In genomic region chr16:67326472-67327309, GRCh38 we compare ENCODE assay signal across 1 cellular context.
A peak's percentile ranks its signal among the peaks of the same experiment; 100 is the strongest.
TF ChIP-seq lines count a peak whose summit lies in the region.

Gene KCTD19 (minus strand): TSS chr16:67326741. CDS start chr16:67326707, 34 bp downstream.
A gene with protein sequence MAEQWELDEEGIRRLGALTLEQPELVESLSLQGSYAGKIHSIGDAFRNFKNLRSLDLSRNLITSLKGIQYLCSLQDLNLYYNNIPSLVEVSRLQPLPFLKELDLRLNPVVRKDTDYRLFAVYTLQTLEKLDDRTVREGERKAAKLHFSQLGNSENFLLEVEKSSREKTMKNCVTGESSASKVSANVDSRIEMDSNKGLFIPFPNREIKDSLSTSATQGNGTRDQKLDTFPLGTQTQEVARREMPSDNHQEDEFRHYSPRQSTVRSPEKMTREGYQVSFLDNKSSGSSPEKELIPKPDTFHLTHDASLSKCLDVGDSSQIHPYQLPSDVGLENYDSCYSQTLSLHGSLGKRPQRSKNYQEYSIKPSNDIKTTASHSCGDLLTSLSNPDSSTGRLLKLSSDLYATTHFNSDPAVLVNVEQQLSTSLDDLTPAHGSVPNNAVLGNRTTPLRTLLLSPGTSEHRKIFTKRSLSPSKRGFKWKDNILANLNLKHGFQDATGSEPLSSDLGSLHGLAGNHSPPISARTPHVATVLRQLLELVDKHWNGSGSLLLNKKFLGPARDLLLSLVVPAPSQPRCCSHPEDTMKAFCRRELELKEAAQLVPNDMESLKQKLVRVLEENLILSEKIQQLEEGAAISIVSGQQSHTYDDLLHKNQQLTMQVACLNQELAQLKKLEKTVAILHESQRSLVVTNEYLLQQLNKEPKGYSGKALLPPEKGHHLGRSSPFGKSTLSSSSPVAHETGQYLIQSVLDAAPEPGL (plus strand): TSS chr16:67326815. CDS start chr16:67326863, 48 bp downstream.

TF ChIP-seq in K562, 482 proteins besides CTCF, POLR2A, EP300 and RAD21 (continued from another document and continues in another):
- TF ChIP-seq, protein P1, sequence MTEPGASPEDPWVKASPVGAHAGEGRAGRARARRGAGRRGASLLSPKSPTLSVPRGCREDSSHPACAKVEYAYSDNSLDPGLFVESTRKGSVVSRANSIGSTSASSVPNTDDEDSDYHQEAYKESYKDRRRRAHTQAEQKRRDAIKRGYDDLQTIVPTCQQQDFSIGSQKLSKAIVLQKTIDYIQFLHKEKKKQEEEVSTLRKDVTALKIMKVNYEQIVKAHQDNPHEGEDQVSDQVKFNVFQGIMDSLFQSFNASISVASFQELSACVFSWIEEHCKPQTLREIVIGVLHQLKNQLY (CRISPR knock-in tag; conservative IDR thresholded peaks at IDR 0.05), result no peak
- TF ChIP-seq SETDB1 (IDR thresholded peaks at IDR 0.05; ENCODE audit: low read length), result no peak
- no peak for TF ChIP-seq ETV6 (IDR thresholded peaks at IDR 0.05; ENCODE audit: borderline replicate concordance in 1 of 2, low read depth in 2 of 2, low read length in 1 of 2)
- no peak for TF ChIP-seq ETV6 (CRISPR knock-in tag; IDR thresholded peaks at IDR 0.05; ENCODE audit: borderline replicate concordance)
- TF ChIP-seq RBM25 (IDR thresholded peaks at IDR 0.05; ENCODE audit: low read depth, low read length, severe bottlenecking), result no peak
- no peak for TF ChIP-seq ZC3H4 (CRISPR knock-in tag; IDR thresholded peaks at IDR 0.05; ENCODE audit: borderline replicate concordance)
- no peak for TF ChIP-seq ZKSCAN8 (CRISPR knock-in tag; IDR thresholded peaks at IDR 0.05)
- no peak for TF ChIP-seq GATAD2A (IDR thresholded peaks at IDR 0.05)
- no peak for TF ChIP-seq POLR2AphosphoS2 (IDR thresholded peaks at IDR 0.05; ENCODE audit: low read length)
- TF ChIP-seq ZNF239 (CRISPR knock-in tag; IDR thresholded peaks at IDR 0.05), result no peak
- TF ChIP-seq STAG1 (CRISPR knock-in tag; IDR thresholded peaks at IDR 0.05; ENCODE audit: borderline replicate concordance), result no peak
- TF ChIP-seq MAFG (tag; conservative IDR thresholded peaks at IDR 0.05), result no peak
- no peak for TF ChIP-seq HNRNPK (IDR thresholded peaks at IDR 0.05; ENCODE audit: low read depth, low read length, poor library complexity, severe bottlenecking)
- no peak for TF ChIP-seq LEF1 (IDR thresholded peaks at IDR 0.05)
- TF ChIP-seq ZNF436 (CRISPR knock-in tag; IDR thresholded peaks at IDR 0.05), result no peak
- TF ChIP-seq SNIP1 (IDR thresholded peaks at IDR 0.05; ENCODE audit: low read depth), result no peak
- TF ChIP-seq ELF4 (CRISPR knock-in tag; IDR thresholded peaks at IDR 0.05), result peak; percentile 71; the same call in 1 of the 2 replicates
- TF ChIP-seq NFYB (IDR thresholded peaks at IDR 0.05; ENCODE audit: extremely low read depth, insufficient read length), result no peak
- no peak for TF ChIP-seq NFIX (CRISPR knock-in tag; IDR thresholded peaks at IDR 0.05; ENCODE audit: low read depth)
- TF ChIP-seq MCM5 (IDR thresholded peaks at IDR 0.05; ENCODE audit: low read depth), result no peak
- TF ChIP-seq CCNT2 (IDR thresholded peaks at IDR 0.05; ENCODE audit: borderline replicate concordance, extremely low read depth, insufficient read length, low read depth, low read length), result no peak
- TF ChIP-seq COPS2 (conservative IDR thresholded peaks at IDR 0.05), result no peak
- TF ChIP-seq, protein P2, sequence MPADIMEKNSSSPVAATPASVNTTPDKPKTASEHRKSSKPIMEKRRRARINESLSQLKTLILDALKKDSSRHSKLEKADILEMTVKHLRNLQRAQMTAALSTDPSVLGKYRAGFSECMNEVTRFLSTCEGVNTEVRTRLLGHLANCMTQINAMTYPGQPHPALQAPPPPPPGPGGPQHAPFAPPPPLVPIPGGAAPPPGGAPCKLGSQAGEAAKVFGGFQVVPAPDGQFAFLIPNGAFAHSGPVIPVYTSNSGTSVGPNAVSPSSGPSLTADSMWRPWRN (IDR thresholded peaks at IDR 0.05; ENCODE audit: low read depth), result no peak
- no peak for TF ChIP-seq HNRNPH1 (optimal IDR thresholded peaks at IDR 0.05; ENCODE audit: low read depth, low read length)
- TF ChIP-seq TFAM (CRISPR knock-in tag; conservative IDR thresholded peaks at IDR 0.05), result no peak
- no peak for TF ChIP-seq HEY1 (CRISPR knock-in tag; IDR thresholded peaks at IDR 0.05; ENCODE audit: borderline replicate concordance)
- TF ChIP-seq, protein P3, sequence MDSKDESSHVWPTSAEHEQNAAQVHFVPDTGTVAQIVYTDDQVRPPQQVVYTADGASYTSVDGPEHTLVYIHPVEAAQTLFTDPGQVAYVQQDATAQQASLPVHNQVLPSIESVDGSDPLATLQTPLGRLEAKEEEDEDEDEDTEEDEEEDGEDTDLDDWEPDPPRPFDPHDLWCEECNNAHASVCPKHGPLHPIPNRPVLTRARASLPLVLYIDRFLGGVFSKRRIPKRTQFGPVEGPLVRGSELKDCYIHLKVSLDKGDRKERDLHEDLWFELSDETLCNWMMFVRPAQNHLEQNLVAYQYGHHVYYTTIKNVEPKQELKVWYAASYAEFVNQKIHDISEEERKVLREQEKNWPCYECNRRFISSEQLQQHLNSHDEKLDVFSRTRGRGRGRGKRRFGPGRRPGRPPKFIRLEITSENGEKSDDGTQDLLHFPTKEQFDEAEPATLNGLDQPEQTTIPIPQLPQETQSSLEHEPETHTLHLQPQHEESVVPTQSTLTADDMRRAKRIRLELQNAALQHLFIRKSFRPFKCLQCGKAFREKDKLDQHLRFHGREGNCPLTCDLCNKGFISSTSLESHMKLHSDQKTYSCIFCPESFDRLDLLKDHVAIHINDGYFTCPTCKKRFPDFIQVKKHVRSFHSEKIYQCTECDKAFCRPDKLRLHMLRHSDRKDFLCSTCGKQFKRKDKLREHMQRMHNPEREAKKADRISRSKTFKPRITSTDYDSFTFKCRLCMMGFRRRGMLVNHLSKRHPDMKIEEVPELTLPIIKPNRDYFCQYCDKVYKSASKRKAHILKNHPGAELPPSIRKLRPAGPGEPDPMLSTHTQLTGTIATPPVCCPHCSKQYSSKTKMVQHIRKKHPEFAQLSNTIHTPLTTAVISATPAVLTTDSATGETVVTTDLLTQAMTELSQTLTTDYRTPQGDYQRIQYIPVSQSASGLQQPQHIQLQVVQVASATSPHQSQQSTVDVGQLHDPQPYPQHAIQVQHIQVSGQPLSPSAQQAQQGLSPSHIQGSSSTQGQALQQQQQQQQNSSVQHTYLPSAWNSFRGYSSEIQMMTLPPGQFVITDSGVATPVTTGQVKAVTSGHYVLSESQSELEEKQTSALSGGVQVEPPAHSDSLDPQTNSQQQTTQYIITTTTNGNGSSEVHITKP (IDR thresholded peaks at IDR 0.05; ENCODE audit: partially characterized antibody), result no peak
- TF ChIP-seq, protein P4, sequence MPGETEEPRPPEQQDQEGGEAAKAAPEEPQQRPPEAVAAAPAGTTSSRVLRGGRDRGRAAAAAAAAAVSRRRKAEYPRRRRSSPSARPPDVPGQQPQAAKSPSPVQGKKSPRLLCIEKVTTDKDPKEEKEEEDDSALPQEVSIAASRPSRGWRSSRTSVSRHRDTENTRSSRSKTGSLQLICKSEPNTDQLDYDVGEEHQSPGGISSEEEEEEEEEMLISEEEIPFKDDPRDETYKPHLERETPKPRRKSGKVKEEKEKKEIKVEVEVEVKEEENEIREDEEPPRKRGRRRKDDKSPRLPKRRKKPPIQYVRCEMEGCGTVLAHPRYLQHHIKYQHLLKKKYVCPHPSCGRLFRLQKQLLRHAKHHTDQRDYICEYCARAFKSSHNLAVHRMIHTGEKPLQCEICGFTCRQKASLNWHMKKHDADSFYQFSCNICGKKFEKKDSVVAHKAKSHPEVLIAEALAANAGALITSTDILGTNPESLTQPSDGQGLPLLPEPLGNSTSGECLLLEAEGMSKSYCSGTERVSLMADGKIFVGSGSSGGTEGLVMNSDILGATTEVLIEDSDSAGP (CRISPR knock-in tag; IDR thresholded peaks at IDR 0.05), result no peak
- TF ChIP-seq FOS (IDR thresholded peaks at IDR 0.05; ENCODE audit: extremely low read depth, insufficient read length), result no peak
- TF ChIP-seq CBFB (CRISPR knock-in tag; IDR thresholded peaks at IDR 0.05), result no peak
- no peak for TF ChIP-seq ZFP1 (CRISPR knock-in tag; IDR thresholded peaks at IDR 0.05)
- TF ChIP-seq XRCC4 (IDR thresholded peaks at IDR 0.05; ENCODE audit: extremely low read depth, insufficient read depth, insufficient read length), result no peak
- TF ChIP-seq SRSF3 (IDR thresholded peaks at IDR 0.05; ENCODE audit: insufficient read depth, low read length), result no peak
- TF ChIP-seq, protein P5, sequence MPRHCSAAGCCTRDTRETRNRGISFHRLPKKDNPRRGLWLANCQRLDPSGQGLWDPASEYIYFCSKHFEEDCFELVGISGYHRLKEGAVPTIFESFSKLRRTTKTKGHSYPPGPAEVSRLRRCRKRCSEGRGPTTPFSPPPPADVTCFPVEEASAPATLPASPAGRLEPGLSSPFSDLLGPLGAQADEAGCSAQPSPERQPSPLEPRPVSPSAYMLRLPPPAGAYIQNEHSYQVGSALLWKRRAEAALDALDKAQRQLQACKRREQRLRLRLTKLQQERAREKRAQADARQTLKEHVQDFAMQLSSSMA (CRISPR knock-in tag; IDR thresholded peaks at IDR 0.05), result no peak
- no peak for TF ChIP-seq SAFB (IDR thresholded peaks at IDR 0.05; ENCODE audit: borderline replicate concordance, low read depth, low read length)
- no peak for TF ChIP-seq ATF4 (CRISPR knock-in tag; IDR thresholded peaks at IDR 0.05)
- no peak for TF ChIP-seq PRPF4 (IDR thresholded peaks at IDR 0.05; ENCODE audit: insufficient read depth, low read depth, low read length, poor library complexity, severe bottlenecking)
- no peak for TF ChIP-seq HOXB6 (CRISPR knock-in tag; IDR thresholded peaks at IDR 0.05; ENCODE audit: borderline replicate concordance)
- TF ChIP-seq HDAC1 (IDR thresholded peaks at IDR 0.05), result peak in 1 of 2 experiments; percentile 48; a peak in 1 of 4 replicates
- TF ChIP-seq RBM34 (IDR thresholded peaks at IDR 0.05; ENCODE audit: borderline replicate concordance, insufficient read depth, low read length), result no peak
- TF ChIP-seq HDAC3 (IDR thresholded peaks at IDR 0.05; ENCODE audit: borderline replicate concordance, partially characterized antibody), result no peak
- TF ChIP-seq NONO (IDR thresholded peaks at IDR 0.05; ENCODE audit: low read depth in 2 of 2, low read length in 1 of 2), result 0 out of 4 replicates have a peak, but pooled peaks of 1 of the 2 experiments have one; percentile 38
- no peak for TF ChIP-seq FIP1L1 (IDR thresholded peaks at IDR 0.05; ENCODE audit: low read depth, low read length, poor library complexity, severe bottlenecking)
- TF ChIP-seq FOSL1 (tag; conservative IDR thresholded peaks at IDR 0.05), result no peak
- TF ChIP-seq, protein P6, sequence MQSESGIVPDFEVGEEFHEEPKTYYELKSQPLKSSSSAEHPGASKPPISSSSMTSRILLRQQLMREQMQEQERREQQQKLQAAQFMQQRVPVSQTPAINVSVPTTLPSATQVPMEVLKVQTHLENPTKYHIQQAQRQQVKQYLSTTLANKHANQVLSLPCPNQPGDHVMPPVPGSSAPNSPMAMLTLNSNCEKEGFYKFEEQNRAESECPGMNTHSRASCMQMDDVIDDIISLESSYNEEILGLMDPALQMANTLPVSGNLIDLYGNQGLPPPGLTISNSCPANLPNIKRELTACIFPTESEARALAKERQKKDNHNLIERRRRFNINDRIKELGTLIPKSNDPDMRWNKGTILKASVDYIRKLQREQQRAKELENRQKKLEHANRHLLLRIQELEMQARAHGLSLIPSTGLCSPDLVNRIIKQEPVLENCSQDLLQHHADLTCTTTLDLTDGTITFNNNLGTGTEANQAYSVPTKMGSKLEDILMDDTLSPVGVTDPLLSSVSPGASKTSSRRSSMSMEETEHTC (IDR thresholded peaks at IDR 0.05), result no peak
- no peak for TF ChIP-seq DDX20 (tag; IDR thresholded peaks at IDR 0.05; ENCODE audit: low read depth)
- TF ChIP-seq FOXK2 (conservative IDR thresholded peaks at IDR 0.05 in 1 of 2, IDR thresholded peaks at IDR 0.05 in 1 of 2; ENCODE audit: low read depth in 2 of 2), result no peak
- no peak for TF ChIP-seq ETV1 (tag; conservative IDR thresholded peaks at IDR 0.05; ENCODE audit: low read depth)
- peak; percentile 51; the same call in 1 of the 2 replicates for TF ChIP-seq PHF8 (IDR thresholded peaks at IDR 0.05; ENCODE audit: borderline replicate concordance, low read length)
- no peak for TF ChIP-seq ZC3H8 (IDR thresholded peaks at IDR 0.05)
- TF ChIP-seq PYGO2 (tag; IDR thresholded peaks at IDR 0.05), result no peak
- TF ChIP-seq, protein P7, sequence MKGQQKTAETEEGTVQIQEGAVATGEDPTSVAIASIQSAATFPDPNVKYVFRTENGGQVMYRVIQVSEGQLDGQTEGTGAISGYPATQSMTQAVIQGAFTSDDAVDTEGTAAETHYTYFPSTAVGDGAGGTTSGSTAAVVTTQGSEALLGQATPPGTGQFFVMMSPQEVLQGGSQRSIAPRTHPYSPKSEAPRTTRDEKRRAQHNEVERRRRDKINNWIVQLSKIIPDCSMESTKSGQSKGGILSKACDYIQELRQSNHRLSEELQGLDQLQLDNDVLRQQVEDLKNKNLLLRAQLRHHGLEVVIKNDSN (CRISPR knock-in tag; IDR thresholded peaks at IDR 0.05), result no peak
- no peak for TF ChIP-seq CEBPZ (IDR thresholded peaks at IDR 0.05; ENCODE audit: borderline replicate concordance, low read depth, low read length)
